ENCODE assay signal across 1 cellular context in genomic region chr2:8061219-8061618, GRCh38.
TF ChIP-seq lines count a peak whose summit lies in the region.

No MANE protein-coding gene starts in this region.

TF ChIP-seq in HepG2, 621 proteins besides CTCF, POLR2A, EP300 and RAD21 (continued from another document):
- TF ChIP-seq HMGXB3 (CRISPR knock-in tag; IDR thresholded peaks at IDR 0.05; ENCODE audit: borderline replicate concordance), result no peak
TF ChIP-seq in HepG2: peak in this region for 2.
